Comparison of ENCODE assay signal across 8 cellular contexts in genomic region chr11:72793081-72793451, GRCh38. TPM values are rescaled to one million over a fixed set of nuclear protein-coding genes. Genes with fewer than 3 reads are reported as not detected.
DNase-seq lines count a peak whose midpoint lies in the region; ATAC-seq and TF ChIP-seq lines count a peak whose summit lies in the region.

No MANE protein-coding gene starts in this region.

- no peak for ATAC-seq in left lung
- no peak for ATAC-seq in GM21367 (IDR thresholded peaks at IDR 0.05; ENCODE audit: unreplicated experiment)

- 68% methylated on average over 2 of the region's 2 CpGs for WGBS in thymus

- H3K27me3 Mint-ChIP-seq in activated CD4-positive, alpha-beta T cell treated with anti-CD3 and anti-CD28 coated beads, Interleukin-2, amount 10 ng/mL, durations not matched to agents 7 days and 5 days = no peaks in the 10 kb centered on the region
- no peaks in the 10 kb centered on the region for H3K27me3 Mint-ChIP-seq in activated T-helper 2 cell treated with anti-CD3 and anti-CD28 coated beads, Interferon-gamma antibody, Interleukin-2, Interleukin-4, amounts not matched to agents 10 μg/mL and 5 μg/mL and 100 μg/mL, durations not matched to agents 14 hours and 24 hours and 36 hours (ENCODE audit: low read depth)

- H3K4me1 ChIP-seq in left lung = peaks cover 0 to 47% of the 10 kb centered on the region in 2 donors
- H3K4me1 ChIP-seq in thymus (ENCODE audit: control insufficient read depth, insufficient read depth, low read length) = peaks cover 11% of the 10 kb centered on the region

- H3K36me3 Mint-ChIP-seq in activated CD4-positive, alpha-beta T cell treated with anti-CD3 and anti-CD28 coated beads, Interleukin-2, amount 10 ng/mL, durations not matched to agents 7 days and 5 days (ENCODE audit: low read depth) = no peaks in the 10 kb centered on the region
- no peaks in the 10 kb centered on the region for H3K36me3 Mint-ChIP-seq in activated T-helper 2 cell treated with anti-CD3 and anti-CD28 coated beads, Interferon-gamma antibody, Interleukin-2, Interleukin-4, amounts not matched to agents 10 μg/mL and 5 μg/mL and 100 μg/mL, durations not matched to agents 14 hours and 24 hours and 36 hours (ENCODE audit: low read depth)

- H3K36me3 ChIP-seq in left lung (no peaks in the 10 kb centered on the region), thymus (ENCODE audit: control insufficient read depth, insufficient read depth) (no peaks in the 10 kb centered on the region)

- CTCF ChIA-PET in activated CD4-positive, alpha-beta T cell treated with anti-CD3 and anti-CD28 coated beads, Interleukin-2, amount 10 ng/mL, durations not matched to agents 7 days and 5 days (lab: Charles Lee) = interaction anchor here (0.7 to 5.2 kb wide), 17 partner anchors 10 to 384 kb away, joined by 3 to 52 read pairs (median 4); partner anchors contain the start of genes ATG16L2 and FCHSD2

- peak overlapping the region; percentile 98 for H3K27ac Mint-ChIP-seq in activated CD4-positive, alpha-beta T cell treated with anti-CD3 and anti-CD28 coated beads, Interleukin-2, amount 10 ng/mL, durations not matched to agents 7 days and 5 days
- peak overlapping the region; percentile 100 for H3K27ac Mint-ChIP-seq in activated T-helper 2 cell treated with anti-CD3 and anti-CD28 coated beads, Interferon-gamma antibody, Interleukin-2, Interleukin-4, amounts not matched to agents 10 μg/mL and 5 μg/mL and 100 μg/mL, durations not matched to agents 14 hours and 24 hours and 36 hours

- no peaks in the 10 kb centered on the region for H3K9me3 Mint-ChIP-seq in activated CD4-positive, alpha-beta T cell treated with anti-CD3 and anti-CD28 coated beads, Interleukin-2, amount 10 ng/mL, durations not matched to agents 7 days and 5 days
- H3K9me3 Mint-ChIP-seq in activated T-helper 2 cell treated with anti-CD3 and anti-CD28 coated beads, Interferon-gamma antibody, Interleukin-2, Interleukin-4, amounts not matched to agents 10 μg/mL and 5 μg/mL and 100 μg/mL, durations not matched to agents 14 hours and 24 hours and 36 hours = no peaks in the 10 kb centered on the region

- H3K4me3 ChIP-seq in left lung = peak overlapping the region in 1 of 2 donors; percentile 60
- peak overlapping the region; percentile 68 for H3K4me3 ChIP-seq in thymus (ENCODE audit: low read length)

- DNase-seq in activated CD4-positive, alpha-beta T cell treated with anti-CD3 and anti-CD28 coated beads, Interleukin-2, amount 10 ng/mL, durations not matched to agents 7 days and 5 days = no peak
- DNase-seq in activated CD4-positive, alpha-beta T cell treated with anti-CD3 and anti-CD28 coated beads for 48 hours = no peak
- no peak for DNase-seq in activated T-helper 2 cell treated with anti-CD3 and anti-CD28 coated beads, Interferon-gamma antibody, Interleukin-2, Interleukin-4, amounts not matched to agents 10 μg/mL and 5 μg/mL and 100 μg/mL, durations not matched to agents 14 hours and 24 hours and 36 hours (ENCODE audit: low spot score)
- DNase-seq in left lung (peak in 1 of 2 donors; percentile 17), ACHN (no peak), mucosa of gallbladder (ENCODE audit: low spot score) (no peak)

- intact Hi-C loops in activated T-helper 2 cell treated with anti-CD3 and anti-CD28 coated beads, Interferon-gamma antibody, Interleukin-2, Interleukin-4, amounts not matched to agents 10 μg/mL and 5 μg/mL and 100 μg/mL, durations not matched to agents 14 hours and 24 hours and 36 hours (cut with micrococcal nuclease) = loop anchor here (1.0 kb wide), 1 partner anchor 71 kb away; no protein-coding TSS in a partner anchor
- intact Hi-C loops in left lung (cut with DNase I) = loop anchor here in 1 of 2 donors (5.0 kb wide), 1 partner anchor 66 kb away; no protein-coding TSS in a partner anchor

- peaks cover 28% of the 10 kb centered on the region for H3K4me1 Mint-ChIP-seq in activated CD4-positive, alpha-beta T cell treated with anti-CD3 and anti-CD28 coated beads, Interleukin-2, amount 10 ng/mL, durations not matched to agents 7 days and 5 days
- H3K4me1 Mint-ChIP-seq in activated T-helper 2 cell treated with anti-CD3 and anti-CD28 coated beads, Interferon-gamma antibody, Interleukin-2, Interleukin-4, amounts not matched to agents 10 μg/mL and 5 μg/mL and 100 μg/mL, durations not matched to agents 14 hours and 24 hours and 36 hours (ENCODE audit: low read depth) = peaks cover 24% of the 10 kb centered on the region

- H3K27me3 ChIP-seq in left lung (no peaks in the 10 kb centered on the region), thymus (ENCODE audit: control insufficient read depth, insufficient read depth) (no peaks in the 10 kb centered on the region)

- no peaks in the 10 kb centered on the region for H3K9me3 ChIP-seq in left lung
- H3K9me3 ChIP-seq in thymus (ENCODE audit: control insufficient read depth) = no peaks in the 10 kb centered on the region

- TF ChIP-seq CTCF in left lung (IDR thresholded peaks at IDR 0.05) = no peak

- in situ Hi-C loops in ACHN (cut with HindIII; ENCODE audit: low pct_ligation_motif_present, low pct_unique_long_range_greater_than_20kb, low sequenced_read_pairs) = no loop called here

- POLR2A ChIA-PET in activated CD4-positive, alpha-beta T cell treated with anti-CD3 and anti-CD28 coated beads, Interleukin-2, amount 10 ng/mL, durations not matched to agents 7 days and 5 days (lab: Charles Lee) = no interaction called here

- H3K27ac ChIP-seq in left lung (peak overlapping the region; percentile 90 to 92), thymus (ENCODE audit: low read depth) (peak overlapping the region; percentile 64)

- peak overlapping the region; percentile 92 for H3K4me3 Mint-ChIP-seq in activated CD4-positive, alpha-beta T cell treated with anti-CD3 and anti-CD28 coated beads, Interleukin-2, amount 10 ng/mL, durations not matched to agents 7 days and 5 days
- H3K4me3 Mint-ChIP-seq in activated T-helper 2 cell treated with anti-CD3 and anti-CD28 coated beads, Interferon-gamma antibody, Interleukin-2, Interleukin-4, amounts not matched to agents 10 μg/mL and 5 μg/mL and 100 μg/mL, durations not matched to agents 14 hours and 24 hours and 36 hours (ENCODE audit: low read depth) = peak overlapping the region; percentile 96

RNA-seq across cellular contexts. Expression of gene STARD10, which starts 0.8 kb away (rescaled TPM):
- 1 to 10 TPM; 4.5 to 6.4 TPM for total RNA-seq in activated CD4-positive, alpha-beta T cell treated with anti-CD3 and anti-CD28 coated beads, Interleukin-2, amount 10 ng/mL, durations not matched to agents 7 days and 5 days
- 10.7 and 16.0 TPM in 2 replicates for total RNA-seq in activated T-helper 2 cell treated with anti-CD3 and anti-CD28 coated beads, Interferon-gamma antibody, Interleukin-2, Interleukin-4, amounts not matched to agents 10 μg/mL and 5 μg/mL and 100 μg/mL, durations not matched to agents 14 hours and 24 hours and 36 hours
- total RNA-seq in left lung = 100 to 1,000 TPM in 1 of 2 donors, 10 to 100 TPM in 1; 83.8 to 119 TPM
- polyA plus RNA-seq in thymus = 39.7 TPM
- 540 TPM for total RNA-seq in mucosa of gallbladder

RNA-seq across cellular contexts. Expression of gene ATG16L2, which starts 21.1 kb away (rescaled TPM):
- 100 to 1,000 TPM; 108 to 113 TPM for total RNA-seq in activated CD4-positive, alpha-beta T cell treated with anti-CD3 and anti-CD28 coated beads, Interleukin-2, amount 10 ng/mL, durations not matched to agents 7 days and 5 days
- total RNA-seq in activated T-helper 2 cell treated with anti-CD3 and anti-CD28 coated beads, Interferon-gamma antibody, Interleukin-2, Interleukin-4, amounts not matched to agents 10 μg/mL and 5 μg/mL and 100 μg/mL, durations not matched to agents 14 hours and 24 hours and 36 hours = 86.8 and 87.1 TPM in 2 replicates
- total RNA-seq in left lung (10 to 100 TPM; 41.5 to 87.3 TPM), mucosa of gallbladder (62.2 TPM)
- polyA plus RNA-seq in thymus = 56.5 TPM

RNA-seq across cellular contexts. Expression of gene ARAP1, which starts 40.9 kb away (rescaled TPM):
- 100 to 1,000 TPM in 1 of 2 experiments, 10 to 100 TPM in 1; 83.6 to 101 TPM for total RNA-seq in activated CD4-positive, alpha-beta T cell treated with anti-CD3 and anti-CD28 coated beads, Interleukin-2, amount 10 ng/mL, durations not matched to agents 7 days and 5 days
- total RNA-seq in activated T-helper 2 cell treated with anti-CD3 and anti-CD28 coated beads, Interferon-gamma antibody, Interleukin-2, Interleukin-4, amounts not matched to agents 10 μg/mL and 5 μg/mL and 100 μg/mL, durations not matched to agents 14 hours and 24 hours and 36 hours = 95.2 and 96.2 TPM in 2 replicates
- total RNA-seq in left lung = 100 to 1,000 TPM; 172 to 222 TPM
- 92.2 TPM for polyA plus RNA-seq in thymus
- total RNA-seq in mucosa of gallbladder = 129 TPM
